Comparison of ENCODE assay signal across 8 cellular contexts in genomic region chr7:149090397-149091195, GRCh38. TPM values are rescaled to one million over a fixed set of nuclear protein-coding genes. Genes with fewer than 3 reads are reported as not detected.
DNase-seq lines count a peak whose midpoint lies in the region; ATAC-seq and TF ChIP-seq lines count a peak whose summit lies in the region.

Gene ZNF786, minus strand, starts transcription at chr7:149090718. Its CDS starts 78 bp downstream, at chr7:149090640.

- peaks cover 7% of the 10 kb centered on the region; the same call in 1 of the 2 replicates for H3K4me1 ChIP-seq in GM23338 (ENCODE audit: insufficient read depth)

- peaks cover 10% of the 10 kb centered on the region for H3K9me3 Mint-ChIP-seq in GM23338
- no peaks in the 10 kb centered on the region for H3K9me3 Mint-ChIP-seq in activated T-helper 17 cell treated with anti-CD3 and anti-CD28 coated beads, Interleukin-2, amount 50 U/mL, for 72 hours
- no peaks in the 10 kb centered on the region for H3K9me3 Mint-ChIP-seq in stimulated activated naive CD8-positive, alpha-beta T cell treated with anti-CD3 and anti-CD28 coated beads, Interleukin-15, amount 100 ng/mL, for 72 hours

- H3F3A ChIP-seq in GM23338 (replicated peaks; ENCODE audit: low read depth) (peaks cover 14% of the 10 kb centered on the region; the same call in 1 of the 2 replicates), neural cell (ENCODE audit: insufficient read depth, low read length, poor library complexity, severe bottlenecking) (no peaks in the 10 kb centered on the region)

- H3K27me3 ChIP-seq in GM23338 (ENCODE audit: insufficient read depth): no peaks in the 10 kb centered on the region
- no peaks in the 10 kb centered on the region for H3K27me3 ChIP-seq in neural cell (ENCODE audit: insufficient read depth, low read depth, low read length)

- H2AFZ ChIP-seq in GM23338 (peak within 1 kb of the TSS; percentile 70), neural cell (ENCODE audit: low read depth, low read length) (peak within 1 kb of the TSS; percentile 88)

- H3K9ac ChIP-seq in neural cell (ENCODE audit: low read length): peak within 1 kb of the TSS; percentile 88

- TF ChIP-seq EP300 in neural cell (conservative IDR thresholded peaks at IDR 0.05; ENCODE audit: poor library complexity, severe bottlenecking): peak; percentile 60

- peaks cover 12% of the 10 kb centered on the region for H3K4me1 Mint-ChIP-seq in GM23338
- H3K4me1 Mint-ChIP-seq in activated T-helper 17 cell treated with anti-CD3 and anti-CD28 coated beads, Interleukin-2, amount 50 U/mL, for 72 hours: peaks cover 9% of the 10 kb centered on the region
- peaks cover 15% of the 10 kb centered on the region for H3K4me1 Mint-ChIP-seq in stimulated activated naive CD8-positive, alpha-beta T cell treated with anti-CD3 and anti-CD28 coated beads, Interleukin-15, amount 100 ng/mL, for 72 hours

- DNase-seq in ELF-1 (ENCODE audit: low read depth, low spot score) (peak; percentile 90), GM23338 (ENCODE audit: low spot score) (peak; percentile 95), Kasumi-1 (lab: John Stamatoyannopoulos, UW) (peak; percentile 85 to 90), RPMI7951 (ENCODE audit: low read depth) (peak; percentile 89), fibroblast of pulmonary artery (ENCODE audit: low read depth) (peak; percentile 90)
- peak; percentile 95 to 96 for DNase-seq in stimulated activated naive CD8-positive, alpha-beta T cell treated with anti-CD3 and anti-CD28 coated beads, Interleukin-15, amount 100 ng/mL, for 72 hours

- peak; percentile 87 for TF ChIP-seq RAD21 in neural cell (conservative IDR thresholded peaks at IDR 0.05)

- peak within 1 kb of the TSS; percentile 78 for H3K4me2 ChIP-seq in GM23338
- peak within 1 kb of the TSS; percentile 82 for H3K4me2 ChIP-seq in neural cell (ENCODE audit: low read length)

- H3K4me3 ChIP-seq in GM23338 (peak within 1 kb of the TSS; percentile 89), fibroblast of pulmonary artery (replicated peaks; ENCODE audit: low read depth, low read length) (peak within 1 kb of the TSS; percentile 87), neural cell (ENCODE audit: low read length) (peak within 1 kb of the TSS; percentile 100)

- ATAC-seq in GM23338: peak; percentile 91
- ATAC-seq in activated T-helper 17 cell treated with anti-CD3 and anti-CD28 coated beads, Interleukin-2, amount 50 U/mL, for 72 hours (replicated peaks): peak; percentile 89
- peak; percentile 90 for ATAC-seq in stimulated activated naive CD8-positive, alpha-beta T cell treated with anti-CD3 and anti-CD28 coated beads, Interleukin-15, amount 100 ng/mL, for 72 hours

- peaks cover 13% of the 10 kb centered on the region for H3K27me3 Mint-ChIP-seq in GM23338 (ENCODE audit: insufficient read depth, low read depth, poor library complexity)
- H3K27me3 Mint-ChIP-seq in activated T-helper 17 cell treated with anti-CD3 and anti-CD28 coated beads, Interleukin-2, amount 50 U/mL, for 72 hours: no peaks in the 10 kb centered on the region
- H3K27me3 Mint-ChIP-seq in stimulated activated naive CD8-positive, alpha-beta T cell treated with anti-CD3 and anti-CD28 coated beads, Interleukin-15, amount 100 ng/mL, for 72 hours: no peaks in the 10 kb centered on the region

- H3K4me3 Mint-ChIP-seq in GM23338: peak within 1 kb of the TSS; percentile 87
- H3K4me3 Mint-ChIP-seq in activated T-helper 17 cell treated with anti-CD3 and anti-CD28 coated beads, Interleukin-2, amount 50 U/mL, for 72 hours: peak within 1 kb of the TSS; percentile 82
- peak within 1 kb of the TSS; percentile 94 to 98 for H3K4me3 Mint-ChIP-seq in stimulated activated naive CD8-positive, alpha-beta T cell treated with anti-CD3 and anti-CD28 coated beads, Interleukin-15, amount 100 ng/mL, for 72 hours

- H3K79me2 ChIP-seq in GM23338 (replicated peaks; ENCODE audit: insufficient read depth): peaks cover 45% of the 10 kb centered on the region
- peaks cover 23% of the 10 kb centered on the region for H3K79me2 ChIP-seq in neural cell (replicated peaks; ENCODE audit: insufficient read depth, low read length)

- H3K9me2 ChIP-seq in GM23338 (ENCODE audit: insufficient read depth) (no peaks in the 10 kb centered on the region), neural cell (ENCODE audit: insufficient read depth, low read length) (no peaks in the 10 kb centered on the region)

- peak; percentile 73 to 85 for TF ChIP-seq CTCF in GM23338 (conservative IDR thresholded peaks at IDR 0.05; ENCODE audit: low read depth in 2 of 2)
- TF ChIP-seq CTCF in fibroblast of pulmonary artery (IDR thresholded peaks at IDR 0.05; ENCODE audit: low read length, missing control alignments): peak; percentile 47
- TF ChIP-seq CTCF in neural cell (IDR thresholded peaks at IDR 0.05; ENCODE audit: poor library complexity, severe bottlenecking): peak; percentile 99

- H4K20me1 ChIP-seq in GM23338 (replicated peaks; ENCODE audit: insufficient read depth) (no peaks in the 10 kb centered on the region; the same call in 1 of the 2 replicates), neural cell (ENCODE audit: insufficient read depth) (no peaks in the 10 kb centered on the region)

- H3K27ac Mint-ChIP-seq in GM23338: peak within 1 kb of the TSS; percentile 94
- peak within 1 kb of the TSS; percentile 97 for H3K27ac Mint-ChIP-seq in activated T-helper 17 cell treated with anti-CD3 and anti-CD28 coated beads, Interleukin-2, amount 50 U/mL, for 72 hours
- H3K27ac Mint-ChIP-seq in stimulated activated naive CD8-positive, alpha-beta T cell treated with anti-CD3 and anti-CD28 coated beads, Interleukin-15, amount 100 ng/mL, for 72 hours: peak within 1 kb of the TSS; percentile 99

- peaks cover 33% of the 10 kb centered on the region for H3K36me3 Mint-ChIP-seq in GM23338 (ENCODE audit: low read depth)
- peaks cover 5% of the 10 kb centered on the region for H3K36me3 Mint-ChIP-seq in activated T-helper 17 cell treated with anti-CD3 and anti-CD28 coated beads, Interleukin-2, amount 50 U/mL, for 72 hours (ENCODE audit: low read depth)

- 0 out of 2 replicates have a peak within 1 kb of the TSS, but pooled peaks have one; percentile 60 for H3K27ac ChIP-seq in GM23338 (ENCODE audit: low read depth)
- H3K27ac ChIP-seq in neural cell (ENCODE audit: low read length): peak within 1 kb of the TSS; percentile 78

- no peaks in the 10 kb centered on the region for H3K9me3 ChIP-seq in neural cell (ENCODE audit: low read length)

- H3K36me3 ChIP-seq in GM23338 (ENCODE audit: insufficient read depth) (no peaks in the 10 kb centered on the region), neural cell (ENCODE audit: insufficient read depth, low read length) (no peaks in the 10 kb centered on the region)

TF ChIP-seq in GM23338, 12 proteins besides CTCF, POLR2A, EP300 and RAD21 (continues in another document):
- no peak for TF ChIP-seq EZH2phosphoT487 (IDR thresholded peaks at IDR 0.05; ENCODE audit: unreplicated experiment)

TF ChIP-seq in neural cell, 6 proteins besides CTCF, POLR2A, EP300 and RAD21:
- peak; percentile 72 for TF ChIP-seq MXI1 (conservative IDR thresholded peaks at IDR 0.05; ENCODE audit: poor library complexity, severe bottlenecking)
- peak; percentile 79 for TF ChIP-seq SMC3 (conservative IDR thresholded peaks at IDR 0.05; ENCODE audit: poor library complexity)
- peak; percentile 21 for TF ChIP-seq REST (IDR thresholded peaks at IDR 0.05; ENCODE audit: borderline replicate concordance)
- peak; percentile 87 for TF ChIP-seq POLR2AphosphoS5 (IDR thresholded peaks at IDR 0.05)
- TF ChIP-seq EZH2 (IDR thresholded peaks at IDR 0.05; ENCODE audit: borderline replicate concordance, insufficient read depth, low read length, poor library complexity, severe bottlenecking): no peak
- TF ChIP-seq TAF1 (IDR thresholded peaks at IDR 0.05; ENCODE audit: low read depth): peak; percentile 83

RNA-seq across cellular contexts. Expression of gene ZNF786, which starts in this region (rescaled TPM):
- 18.4 and 19.8 TPM in 2 replicates for total RNA-seq in GM23338 (2014; rRNA removed; shearing (Covaris generic))
- polyA plus RNA-seq in GM23338 (2016; fragmentation: Nextera tagmentation; extraction: Ambion mirVana) (6.1 and 7.1 TPM in 2 replicates), neural cell (7.8 and 8.2 TPM in 2 replicates)
- total RNA-seq in RPMI7951 (2014; rRNA removed; shearing (Covaris generic)): 2.2 and 2.8 TPM in 2 replicates
- total RNA-seq in activated T-helper 17 cell treated with anti-CD3 and anti-CD28 coated beads, Interleukin-2, amount 50 U/mL, for 72 hours: 1 to 10 TPM; 4.9 to 5.7 TPM
- polyA minus RNA-seq in neural cell: 27.3 and 29.5 TPM in 2 replicates

Comparison
In these comparisons a context has a peak if more than half of its experiments do, and no peak if none do; other contexts are left out.
1. Peak in every context shown above with its lines: DNase-seq, ATAC-seq, H3K4me3 ChIP-seq and H3K27ac ChIP-seq.
2. CTCF ChIP-seq: peak in every context shown above with its lines; median percentile 99 in neural cell; 79 in GM23338; 47 in fibroblast of pulmonary artery.